Comparison of ENCODE assay signal across 30 cellular contexts in the genomic region with DNA sequence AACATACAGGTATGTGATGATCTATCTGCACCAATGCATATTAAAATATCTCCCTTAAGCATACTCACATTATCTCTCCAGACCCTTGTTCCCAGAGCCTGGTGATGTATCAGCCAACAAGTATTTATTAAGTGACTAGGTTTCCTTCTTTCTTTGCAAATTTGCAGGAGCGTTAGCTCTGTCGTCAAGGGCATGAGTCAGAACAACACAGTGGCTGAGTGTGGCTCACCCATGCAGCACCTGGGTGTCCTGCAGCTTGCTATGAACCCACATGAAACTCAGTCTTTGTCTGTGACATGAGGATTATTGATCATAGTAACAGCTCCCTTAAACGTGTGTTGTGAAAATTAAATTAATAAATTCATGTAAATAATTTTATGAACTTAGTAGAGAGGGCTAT.
DNase-seq lines count a peak whose midpoint lies in the region; TF ChIP-seq lines count a peak whose summit lies in the region.
"Had no signal": no experiment of that assay in that cellular context is flagged by ENCODE, and none has a peak within 500 bp of the region (broad histone marks: within the 10 kb centered on the region; RNA-seq: fewer than 3 reads in every experiment).

No MANE protein-coding gene starts in this region.

- H3K4me2 ChIP-seq in smooth muscle cell, result no peak overlapping the region

- H3K36me3 ChIP-seq in smooth muscle cell (ENCODE audit: low read depth), result no peaks in the 10 kb centered on the region
- H3K36me3 ChIP-seq: esophagus squamous epithelium, neutrophil, Peyer's patch, SJSA1, upper lobe of left lung had no signal

- H3F3A ChIP-seq in smooth muscle cell (ENCODE audit: low read depth), result no peaks in the 10 kb centered on the region

- DNase-seq in NCI-H510A treated with DMSO at 0.1 percent for 48 hours (lab: John Stamatoyannopoulos, UW) (peak; percentile 42), NCI-H510A (lab: John Stamatoyannopoulos, UW) (no peak), LHCN-M2 (ENCODE audit: low read depth) (peak; percentile 17), choroid plexus epithelial cell (ENCODE audit: low read depth) (peak; percentile 45), smooth muscle cell (lab: John Stamatoyannopoulos, UW; ENCODE audit: unreplicated experiment) (no peak), NCI-H1694 treated with DMSO at 0.1 percent for 48 hours (lab: John Stamatoyannopoulos, UW) (no peak), NAMALWA (ENCODE audit: low spot score) (no peak), NOMO-1 treated with dmso at 0.1 percent for 144 hours (lab: John Stamatoyannopoulos, UW; ENCODE audit: unreplicated experiment) (no peak)
- DNase-seq: 8988T; activated CD4-positive, CD25-positive, alpha-beta regulatory T cell treated with anti-CD3 and anti-CD28 coated beads, Interleukin-2, amount 50 U/mL, for 72 hours; activated CD8-positive, alpha-beta T cell treated with anti-CD3 and anti-CD28 coated beads, Interleukin-2, amount 10 ng/mL, durations not matched to agents 7 days and 5 days; activated T-cell treated with anti-CD3 and anti-CD28 coated beads, Interleukin-2, amount 50 U/mL, for 24 hours; CD4-positive, alpha-beta T cell; cortex of kidney; esophagus squamous epithelium; H9; kidney glomerular epithelial cell; mammary epithelial cell; NCI-H1105 treated with DMSO at 0.1 percent for 48 hours; NCI-H2081 treated with DMSO at 0.1 percent for 48 hours; NCI-H446 treated with DMSO at 0.1 percent for 48 hours; Peyer's patch; psoas muscle; stimulated activated CD4-positive, alpha-beta T cell treated with anti-CD3 and anti-CD28 coated beads, Interleukin-2, amount 100 ng/mL, for 24 hours; T-cell; upper lobe of left lung had no signal

- peaks cover 3% of the 10 kb centered on the region for H3K4me1 ChIP-seq in smooth muscle cell (ENCODE audit: low read depth)
- H3K4me1 ChIP-seq: esophagus squamous epithelium, Peyer's patch, psoas muscle, upper lobe of left lung had no signal

- H3K79me2 ChIP-seq in smooth muscle cell (ENCODE audit: low read depth), result no peaks in the 10 kb centered on the region

- no peaks in the 10 kb centered on the region for H4K20me1 ChIP-seq in smooth muscle cell (ENCODE audit: low read depth)

- no peaks in the 10 kb centered on the region for H3K27me3 ChIP-seq in smooth muscle cell (ENCODE audit: low read depth)
- H3K27me3 ChIP-seq: esophagus squamous epithelium, neutrophil, Peyer's patch, SJSA1, upper lobe of left lung had no signal

- H3K9me3 ChIP-seq in smooth muscle cell (replicated peaks; ENCODE audit: low read depth), result no peaks in the 10 kb centered on the region
- H3K9me3 ChIP-seq: esophagus squamous epithelium, neutrophil, Peyer's patch, psoas muscle, SJSA1, upper lobe of left lung had no signal

- no peak overlapping the region for H3K9ac ChIP-seq in smooth muscle cell (ENCODE audit: low read depth)

- H3K4me3 ChIP-seq in choroid plexus epithelial cell (ENCODE audit: low read depth, low read length) (no peak overlapping the region), smooth muscle cell (no peak overlapping the region)
- H3K4me3 ChIP-seq: esophagus squamous epithelium, Peyer's patch, psoas muscle, SJSA1, skin epidermis, upper lobe of left lung had no signal

- H3K27ac ChIP-seq in smooth muscle cell (ENCODE audit: low read depth), result peak overlapping the region; percentile 33
- H3K27ac ChIP-seq: esophagus squamous epithelium, HL-60, neutrophil, Peyer's patch, psoas muscle, SJSA1, skin epidermis, upper lobe of left lung had no signal

- 34% methylated on average over 3 of the region's 3 CpGs for WGBS in smooth muscle cell (ENCODE audit: low lambda C conversion rate)

- no peak overlapping the region for H2AFZ ChIP-seq in smooth muscle cell (ENCODE audit: low read depth)

- TF ChIP-seq CTCF in choroid plexus epithelial cell (conservative IDR thresholded peaks at IDR 0.05; ENCODE audit: low read depth, low read length) (no peak), smooth muscle cell (IDR thresholded peaks at IDR 0.05; ENCODE audit: borderline replicate concordance, insufficient read depth, poor library complexity, severe bottlenecking) (no peak)

Comparison
In these comparisons a context has a peak if more than half of its experiments do, and no peak if none do; other contexts are left out.
1. DNase-seq: peak in NCI-H510A treated with DMSO at 0.1 percent for 48 hours (single experiment), LHCN-M2 (single experiment) and choroid plexus epithelial cell (single experiment); none in NCI-H510A (single experiment), smooth muscle cell (single experiment), NCI-H1694 treated with DMSO at 0.1 percent for 48 hours (single experiment), NAMALWA (single experiment) and NOMO-1 treated with dmso at 0.1 percent for 144 hours (single experiment).